In the genomic region with DNA sequence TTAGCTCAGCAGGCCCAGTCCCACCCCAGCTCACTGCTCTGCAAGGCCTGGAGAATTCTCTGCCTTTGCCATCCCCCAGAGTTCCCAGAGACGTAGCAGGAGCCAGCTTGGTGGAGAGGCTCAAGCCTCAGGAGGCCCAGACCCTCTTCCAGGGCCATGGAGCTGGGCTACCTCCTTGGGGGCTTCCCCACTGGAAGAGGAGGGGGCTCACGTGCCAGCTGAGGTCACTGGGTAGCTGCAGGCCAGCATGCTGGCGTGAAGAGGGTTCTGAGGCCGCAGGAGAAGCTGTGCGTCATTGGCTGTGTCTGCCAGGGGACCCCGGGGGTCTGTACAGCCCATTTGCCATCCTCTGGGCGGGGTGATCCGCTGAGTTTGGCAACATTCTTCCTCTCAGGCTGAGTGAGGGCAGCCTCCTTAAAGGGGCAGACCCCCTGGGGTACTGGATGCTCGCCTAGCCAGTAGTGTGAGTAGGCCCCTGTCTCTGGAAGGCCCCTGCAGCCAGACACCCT, we compare ENCODE assay signal across 23 cellular contexts.
"Had no signal": no experiment of that assay in that cellular context is flagged by ENCODE, and none has a peak within 500 bp of the region (broad histone marks: within the 10 kb centered on the region; RNA-seq: fewer than 3 reads in every experiment).

No MANE protein-coding gene starts in this region.

- H3K27me3 Mint-ChIP-seq: memory B cell; stimulated activated naive B cell treated with anti-CD40 and anti-IgM and Interleukin-4, amounts not matched to agents 10 μg/mL and 1 μg/mL and 100 μg/mL, for 72 hours; stimulated activated naive CD8-positive, alpha-beta T cell treated with anti-CD3 and anti-CD28 coated beads, Interleukin-15, Interleukin-2, amounts not matched to agents 100 ng/mL and 50 ng/mL, for 24 hours had no signal

- H3K27ac Mint-ChIP-seq: memory B cell; stimulated activated naive CD8-positive, alpha-beta T cell treated with anti-CD3 and anti-CD28 coated beads, Interleukin-15, Interleukin-2, amounts not matched to agents 100 ng/mL and 50 ng/mL, for 24 hours had no signal

- H3K4me1 ChIP-seq: gastrocnemius medialis, prostate gland, sigmoid colon, transverse colon, uterus had no signal

- H3K9me3 ChIP-seq: gastrocnemius medialis, neutrophil, prostate gland, sigmoid colon, suprapubic skin, transverse colon, upper lobe of right lung, uterus had no signal

- H3K36me3 Mint-ChIP-seq: natural killer cell had no signal

- H3K4me2 ChIP-seq: hepatocyte had no signal

- ATAC-seq: esophagus mucosa; gastrocnemius medialis; natural killer cell; stimulated activated naive B cell treated with anti-CD40 and anti-IgM and Interleukin-4, amounts not matched to agents 10 μg/mL and 1 μg/mL and 100 μg/mL, for 72 hours; upper lobe of right lung had no signal

- H2AFZ ChIP-seq: hepatocyte had no signal

- H3K4me3 Mint-ChIP-seq: memory B cell; natural killer cell; stimulated activated naive B cell treated with anti-CD40 and anti-IgM and Interleukin-4, amounts not matched to agents 10 μg/mL and 1 μg/mL and 100 μg/mL, for 72 hours; stimulated activated naive CD8-positive, alpha-beta T cell treated with anti-CD3 and anti-CD28 coated beads, Interleukin-15, Interleukin-2, amounts not matched to agents 100 ng/mL and 50 ng/mL, for 24 hours had no signal

- H3K4me3 ChIP-seq: gastrocnemius medialis, heart left ventricle, hepatocyte, lung, prostate gland, right atrium auricular region, sigmoid colon, suprapubic skin, transverse colon, upper lobe of right lung, uterus had no signal

- H3K27me3 ChIP-seq: gastrocnemius medialis, heart left ventricle, hepatocyte, neutrophil, right atrium auricular region, sigmoid colon, suprapubic skin, transverse colon, upper lobe of right lung, uterus had no signal

- DNase-seq: cortex of kidney; effector CD4-positive, alpha-beta T cell; foreskin fibroblast; gastrocnemius medialis; heart left ventricle; kidney; natural killer cell; sigmoid colon; stimulated activated CD4-positive, alpha-beta T cell treated with anti-CD3 and anti-CD28 coated beads, Interleukin-4, amount 100 ng/mL, for 4 hours; stimulated activated naive B cell treated with anti-CD40 and anti-IgM and Interleukin-4, amounts not matched to agents 10 μg/mL and 1 μg/mL and 100 μg/mL, for 72 hours; transverse colon; upper lobe of right lung; uterus had no signal

- H3K36me3 ChIP-seq: gastrocnemius medialis, prostate gland, right atrium auricular region, sigmoid colon, upper lobe of right lung, uterus had no signal

- H3K4me1 Mint-ChIP-seq: natural killer cell had no signal

- H3K27ac ChIP-seq: epithelial cell of prostate, gastrocnemius medialis, heart left ventricle, hepatocyte, neutrophil, prostate gland, right atrium auricular region, sigmoid colon, suprapubic skin, transverse colon, upper lobe of right lung, uterus had no signal

- H3K9me3 Mint-ChIP-seq: memory B cell; natural killer cell; stimulated activated naive CD8-positive, alpha-beta T cell treated with anti-CD3 and anti-CD28 coated beads, Interleukin-15, Interleukin-2, amounts not matched to agents 100 ng/mL and 50 ng/mL, for 24 hours had no signal
